Comparison of ENCODE assay signal across 1 cellular context in genomic region chr4:24584175-24584850, GRCh38.
A peak's percentile ranks its signal among the peaks of the same experiment; 100 is the strongest.
TF ChIP-seq lines count a peak whose summit lies in the region.

TSS of gene DHX15 (minus strand) at chr4:24584554. CDS start at chr4:24584393, 161 bp downstream.

TF ChIP-seq in HepG2, 621 proteins besides CTCF, POLR2A, EP300 and RAD21 (continued from another document and continues in another):
- TF ChIP-seq, protein P1, sequence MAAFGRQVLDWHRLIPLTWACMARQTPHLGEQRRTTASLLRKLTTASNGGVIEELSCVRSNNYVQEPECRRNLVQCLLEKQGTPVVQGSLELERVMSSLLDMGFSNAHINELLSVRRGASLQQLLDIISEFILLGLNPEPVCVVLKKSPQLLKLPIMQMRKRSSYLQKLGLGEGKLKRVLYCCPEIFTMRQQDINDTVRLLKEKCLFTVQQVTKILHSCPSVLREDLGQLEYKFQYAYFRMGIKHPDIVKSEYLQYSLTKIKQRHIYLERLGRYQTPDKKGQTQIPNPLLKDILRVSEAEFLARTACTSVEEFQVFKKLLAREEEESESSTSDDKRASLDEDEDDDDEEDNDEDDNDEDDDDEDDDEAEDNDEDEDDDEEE (CRISPR knock-in tag; IDR thresholded peaks at IDR 0.05), result no peak
- no peak for TF ChIP-seq CHD2 (IDR thresholded peaks at IDR 0.05; ENCODE audit: low read depth, low read length)
- no peak for TF ChIP-seq ZNF296 (CRISPR knock-in tag; conservative IDR thresholded peaks at IDR 0.05)
- TF ChIP-seq ZNF776 (CRISPR knock-in tag; IDR thresholded peaks at IDR 0.05), result peak; percentile 60; the same call in 1 of the 2 replicates
- TF ChIP-seq, protein P2, sequence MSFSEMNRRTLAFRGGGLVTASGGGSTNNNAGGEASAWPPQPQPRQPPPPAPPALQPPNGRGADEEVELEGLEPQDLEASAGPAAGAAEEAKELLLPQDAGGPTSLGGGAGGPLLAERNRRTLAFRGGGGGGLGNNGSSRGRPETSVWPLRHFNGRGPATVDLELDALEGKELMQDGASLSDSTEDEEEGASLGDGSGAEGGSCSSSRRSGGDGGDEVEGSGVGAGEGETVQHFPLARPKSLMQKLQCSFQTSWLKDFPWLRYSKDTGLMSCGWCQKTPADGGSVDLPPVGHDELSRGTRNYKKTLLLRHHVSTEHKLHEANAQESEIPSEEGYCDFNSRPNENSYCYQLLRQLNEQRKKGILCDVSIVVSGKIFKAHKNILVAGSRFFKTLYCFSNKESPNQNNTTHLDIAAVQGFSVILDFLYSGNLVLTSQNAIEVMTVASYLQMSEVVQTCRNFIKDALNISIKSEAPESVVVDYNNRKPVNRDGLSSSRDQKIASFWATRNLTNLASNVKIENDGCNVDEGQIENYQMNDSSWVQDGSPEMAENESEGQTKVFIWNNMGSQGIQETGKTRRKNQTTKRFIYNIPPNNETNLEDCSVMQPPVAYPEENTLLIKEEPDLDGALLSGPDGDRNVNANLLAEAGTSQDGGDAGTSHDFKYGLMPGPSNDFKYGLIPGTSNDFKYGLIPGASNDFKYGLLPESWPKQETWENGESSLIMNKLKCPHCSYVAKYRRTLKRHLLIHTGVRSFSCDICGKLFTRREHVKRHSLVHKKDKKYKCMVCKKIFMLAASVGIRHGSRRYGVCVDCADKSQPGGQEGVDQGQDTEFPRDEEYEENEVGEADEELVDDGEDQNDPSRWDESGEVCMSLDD (CRISPR knock-in tag; IDR thresholded peaks at IDR 0.05; ENCODE audit: borderline replicate concordance), result 0 out of 2 replicates have a peak, but pooled peaks have one; percentile 21
- TF ChIP-seq, protein P3, sequence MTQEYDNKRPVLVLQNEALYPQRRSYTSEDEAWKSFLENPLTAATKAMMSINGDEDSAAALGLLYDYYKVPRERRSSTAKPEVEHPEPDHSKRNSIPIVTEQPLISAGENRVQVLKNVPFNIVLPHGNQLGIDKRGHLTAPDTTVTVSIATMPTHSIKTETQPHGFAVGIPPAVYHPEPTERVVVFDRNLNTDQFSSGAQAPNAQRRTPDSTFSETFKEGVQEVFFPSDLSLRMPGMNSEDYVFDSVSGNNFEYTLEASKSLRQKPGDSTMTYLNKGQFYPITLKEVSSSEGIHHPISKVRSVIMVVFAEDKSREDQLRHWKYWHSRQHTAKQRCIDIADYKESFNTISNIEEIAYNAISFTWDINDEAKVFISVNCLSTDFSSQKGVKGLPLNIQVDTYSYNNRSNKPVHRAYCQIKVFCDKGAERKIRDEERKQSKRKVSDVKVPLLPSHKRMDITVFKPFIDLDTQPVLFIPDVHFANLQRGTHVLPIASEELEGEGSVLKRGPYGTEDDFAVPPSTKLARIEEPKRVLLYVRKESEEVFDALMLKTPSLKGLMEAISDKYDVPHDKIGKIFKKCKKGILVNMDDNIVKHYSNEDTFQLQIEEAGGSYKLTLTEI (CRISPR knock-in tag; conservative IDR thresholded peaks at IDR 0.05), result no peak
- TF ChIP-seq, protein P4, sequence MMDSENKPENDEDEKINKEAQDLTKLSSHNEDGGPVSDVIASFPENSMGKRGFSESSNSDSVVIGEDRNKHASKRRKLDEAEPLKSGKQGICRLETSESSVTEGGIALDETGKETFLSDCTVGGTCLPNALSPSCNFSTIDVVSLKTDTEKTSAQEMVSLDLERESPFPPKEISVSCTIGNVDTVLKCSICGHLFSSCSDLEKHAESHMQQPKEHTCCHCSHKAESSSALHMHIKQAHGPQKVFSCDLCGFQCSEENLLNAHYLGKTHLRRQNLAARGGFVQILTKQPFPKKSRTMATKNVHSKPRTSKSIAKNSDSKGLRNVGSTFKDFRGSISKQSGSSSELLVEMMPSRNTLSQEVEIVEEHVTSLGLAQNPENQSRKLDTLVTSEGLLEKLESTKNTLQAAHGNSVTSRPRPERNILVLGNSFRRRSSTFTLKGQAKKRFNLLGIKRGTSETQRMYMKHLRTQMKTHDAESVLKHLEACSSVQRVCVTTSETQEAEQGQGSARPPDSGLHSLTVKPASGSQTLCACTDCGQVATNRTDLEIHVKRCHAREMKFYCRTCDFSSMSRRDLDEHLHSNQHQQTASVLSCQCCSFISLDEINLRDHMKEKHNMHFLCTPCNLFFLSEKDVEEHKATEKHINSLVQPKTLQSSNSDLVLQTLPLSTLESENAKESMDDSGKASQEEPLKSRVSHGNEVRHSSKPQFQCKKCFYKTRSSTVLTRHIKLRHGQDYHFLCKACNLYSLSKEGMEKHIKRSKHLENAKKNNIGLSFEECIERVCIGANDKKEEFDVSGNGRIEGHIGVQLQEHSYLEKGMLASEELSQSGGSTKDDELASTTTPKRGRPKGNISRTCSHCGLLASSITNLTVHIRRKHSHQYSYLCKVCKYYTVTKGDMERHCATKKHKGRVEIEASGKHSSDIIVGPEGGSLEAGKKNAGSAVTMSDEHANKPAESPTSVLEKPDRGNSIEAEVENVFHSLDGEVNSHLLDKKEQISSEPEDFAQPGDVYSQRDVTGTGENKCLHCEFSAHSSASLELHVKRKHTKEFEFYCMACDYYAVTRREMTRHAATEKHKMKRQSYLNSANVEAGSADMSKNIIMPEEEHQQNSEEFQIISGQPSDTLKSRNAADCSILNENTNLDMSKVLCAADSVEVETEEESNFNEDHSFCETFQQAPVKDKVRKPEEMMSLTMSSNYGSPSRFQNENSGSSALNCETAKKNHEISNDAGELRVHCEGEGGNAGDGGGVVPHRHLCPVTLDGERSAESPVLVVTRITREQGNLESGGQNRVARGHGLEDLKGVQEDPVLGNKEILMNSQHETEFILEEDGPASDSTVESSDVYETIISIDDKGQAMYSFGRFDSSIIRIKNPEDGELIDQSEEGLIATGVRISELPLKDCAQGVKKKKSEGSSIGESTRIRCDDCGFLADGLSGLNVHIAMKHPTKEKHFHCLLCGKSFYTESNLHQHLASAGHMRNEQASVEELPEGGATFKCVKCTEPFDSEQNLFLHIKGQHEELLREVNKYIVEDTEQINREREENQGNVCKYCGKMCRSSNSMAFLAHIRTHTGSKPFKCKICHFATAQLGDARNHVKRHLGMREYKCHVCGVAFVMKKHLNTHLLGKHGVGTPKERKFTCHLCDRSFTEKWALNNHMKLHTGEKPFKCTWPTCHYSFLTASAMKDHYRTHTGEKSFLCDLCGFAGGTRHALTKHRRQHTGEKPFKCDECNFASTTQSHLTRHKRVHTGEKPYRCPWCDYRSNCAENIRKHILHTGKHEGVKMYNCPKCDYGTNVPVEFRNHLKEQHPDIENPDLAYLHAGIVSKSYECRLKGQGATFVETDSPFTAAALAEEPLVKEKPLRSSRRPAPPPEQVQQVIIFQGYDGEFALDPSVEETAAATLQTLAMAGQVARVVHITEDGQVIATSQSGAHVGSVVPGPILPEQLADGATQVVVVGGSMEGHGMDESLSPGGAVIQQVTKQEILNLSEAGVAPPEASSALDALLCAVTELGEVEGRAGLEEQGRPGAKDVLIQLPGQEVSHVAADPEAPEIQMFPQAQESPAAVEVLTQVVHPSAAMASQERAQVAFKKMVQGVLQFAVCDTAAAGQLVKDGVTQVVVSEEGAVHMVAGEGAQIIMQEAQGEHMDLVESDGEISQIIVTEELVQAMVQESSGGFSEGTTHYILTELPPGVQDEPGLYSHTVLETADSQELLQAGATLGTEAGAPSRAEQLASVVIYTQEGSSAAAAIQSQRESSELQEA (CRISPR knock-in tag; IDR thresholded peaks at IDR 0.05; ENCODE audit: not compliant biosample characterization), result peak; percentile 24
- TF ChIP-seq KDM4B (CRISPR knock-in tag; IDR thresholded peaks at IDR 0.05), result no peak
- TF ChIP-seq ZNF543 (CRISPR knock-in tag; IDR thresholded peaks at IDR 0.05), result 0 out of 2 replicates have a peak, but pooled peaks have one; percentile 16
- peak; percentile 73; the same call in 1 of the 2 replicates for TF ChIP-seq ZNF569 (CRISPR knock-in tag; IDR thresholded peaks at IDR 0.05; ENCODE audit: borderline replicate concordance)
- TF ChIP-seq TOE1 (CRISPR knock-in tag; IDR thresholded peaks at IDR 0.05), result no peak
- 0 out of 2 replicates have a peak, but pooled peaks have one; percentile 9 for TF ChIP-seq MEF2D (CRISPR knock-in tag; IDR thresholded peaks at IDR 0.05)
- 0 out of 2 replicates have a peak, but pooled peaks have one; percentile 64 for TF ChIP-seq ZNF747 (CRISPR knock-in tag; IDR thresholded peaks at IDR 0.05; ENCODE audit: borderline replicate concordance)
- TF ChIP-seq, protein P5, sequence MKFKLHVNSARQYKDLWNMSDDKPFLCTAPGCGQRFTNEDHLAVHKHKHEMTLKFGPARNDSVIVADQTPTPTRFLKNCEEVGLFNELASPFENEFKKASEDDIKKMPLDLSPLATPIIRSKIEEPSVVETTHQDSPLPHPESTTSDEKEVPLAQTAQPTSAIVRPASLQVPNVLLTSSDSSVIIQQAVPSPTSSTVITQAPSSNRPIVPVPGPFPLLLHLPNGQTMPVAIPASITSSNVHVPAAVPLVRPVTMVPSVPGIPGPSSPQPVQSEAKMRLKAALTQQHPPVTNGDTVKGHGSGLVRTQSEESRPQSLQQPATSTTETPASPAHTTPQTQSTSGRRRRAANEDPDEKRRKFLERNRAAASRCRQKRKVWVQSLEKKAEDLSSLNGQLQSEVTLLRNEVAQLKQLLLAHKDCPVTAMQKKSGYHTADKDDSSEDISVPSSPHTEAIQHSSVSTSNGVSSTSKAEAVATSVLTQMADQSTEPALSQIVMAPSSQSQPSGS (CRISPR knock-in tag; IDR thresholded peaks at IDR 0.05), result no peak
- no peak for TF ChIP-seq ZNF354B (CRISPR knock-in tag; IDR thresholded peaks at IDR 0.05)
- peak; percentile 33; the same call in 1 of the 2 replicates for TF ChIP-seq REL (CRISPR knock-in tag; conservative IDR thresholded peaks at IDR 0.05)
- TF ChIP-seq, protein P6, sequence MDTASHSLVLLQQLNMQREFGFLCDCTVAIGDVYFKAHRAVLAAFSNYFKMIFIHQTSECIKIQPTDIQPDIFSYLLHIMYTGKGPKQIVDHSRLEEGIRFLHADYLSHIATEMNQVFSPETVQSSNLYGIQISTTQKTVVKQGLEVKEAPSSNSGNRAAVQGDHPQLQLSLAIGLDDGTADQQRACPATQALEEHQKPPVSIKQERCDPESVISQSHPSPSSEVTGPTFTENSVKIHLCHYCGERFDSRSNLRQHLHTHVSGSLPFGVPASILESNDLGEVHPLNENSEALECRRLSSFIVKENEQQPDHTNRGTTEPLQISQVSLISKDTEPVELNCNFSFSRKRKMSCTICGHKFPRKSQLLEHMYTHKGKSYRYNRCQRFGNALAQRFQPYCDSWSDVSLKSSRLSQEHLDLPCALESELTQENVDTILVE (CRISPR knock-in tag; IDR thresholded peaks at IDR 0.05), result peak; percentile 72
- no peak for TF ChIP-seq ZNF550 (CRISPR knock-in tag; IDR thresholded peaks at IDR 0.05; ENCODE audit: borderline replicate concordance)
- TF ChIP-seq TCF7L2 (IDR thresholded peaks at IDR 0.05; ENCODE audit: low read depth, low read length), result no peak
- peak; percentile 84 for TF ChIP-seq ZNF670 (CRISPR knock-in tag; IDR thresholded peaks at IDR 0.05; ENCODE audit: borderline replicate concordance)
- TF ChIP-seq PTBP1 (IDR thresholded peaks at IDR 0.05; ENCODE audit: low read depth, low read length, poor library complexity, severe bottlenecking), result no peak
- TF ChIP-seq, protein P7, sequence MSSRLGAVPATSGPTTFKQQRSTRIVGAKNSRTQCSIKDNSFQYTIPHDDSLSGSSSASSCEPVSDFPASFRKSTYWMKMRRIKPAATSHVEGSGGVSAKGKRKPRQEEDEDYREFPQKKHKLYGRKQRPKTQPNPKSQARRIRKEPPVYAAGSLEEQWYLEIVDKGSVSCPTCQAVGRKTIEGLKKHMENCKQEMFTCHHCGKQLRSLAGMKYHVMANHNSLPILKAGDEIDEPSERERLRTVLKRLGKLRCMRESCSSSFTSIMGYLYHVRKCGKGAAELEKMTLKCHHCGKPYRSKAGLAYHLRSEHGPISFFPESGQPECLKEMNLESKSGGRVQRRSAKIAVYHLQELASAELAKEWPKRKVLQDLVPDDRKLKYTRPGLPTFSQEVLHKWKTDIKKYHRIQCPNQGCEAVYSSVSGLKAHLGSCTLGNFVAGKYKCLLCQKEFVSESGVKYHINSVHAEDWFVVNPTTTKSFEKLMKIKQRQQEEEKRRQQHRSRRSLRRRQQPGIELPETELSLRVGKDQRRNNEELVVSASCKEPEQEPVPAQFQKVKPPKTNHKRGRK (CRISPR knock-in tag; IDR thresholded peaks at IDR 0.05), result no peak
- TF ChIP-seq ZNF317 (CRISPR knock-in tag; IDR thresholded peaks at IDR 0.05), result no peak
- TF ChIP-seq ZNF44 (CRISPR knock-in tag; IDR thresholded peaks at IDR 0.05), result no peak
- no peak; the same call in 1 of the 2 replicates for TF ChIP-seq KLF11 (CRISPR knock-in tag; IDR thresholded peaks at IDR 0.05)
- no peak for TF ChIP-seq NR2F6 (IDR thresholded peaks at IDR 0.05)
- TF ChIP-seq NR2F6 (CRISPR knock-in tag; IDR thresholded peaks at IDR 0.05), result 0 out of 2 replicates have a peak, but pooled peaks have one; percentile 12
- no peak for TF ChIP-seq TBX3 (IDR thresholded peaks at IDR 0.05; ENCODE audit: borderline replicate concordance)
- peak; percentile 86 for TF ChIP-seq AGO2 (optimal IDR thresholded peaks at IDR 0.05; ENCODE audit: low read depth, low read length)
- no peak for TF ChIP-seq POLR2AphosphoS2 (IDR thresholded peaks at IDR 0.05; ENCODE audit: low read depth, low read length)
- 0 out of 2 replicates have a peak, but pooled peaks have one; percentile 25 for TF ChIP-seq SOX5 (CRISPR knock-in tag; IDR thresholded peaks at IDR 0.05; ENCODE audit: borderline replicate concordance)
- peak; percentile 78; the same call in 1 of the 2 replicates for TF ChIP-seq ERF (CRISPR knock-in tag; IDR thresholded peaks at IDR 0.05)
- no peak for TF ChIP-seq ZNF276 (CRISPR knock-in tag; IDR thresholded peaks at IDR 0.05; ENCODE audit: low read depth)
- TF ChIP-seq, protein P8, sequence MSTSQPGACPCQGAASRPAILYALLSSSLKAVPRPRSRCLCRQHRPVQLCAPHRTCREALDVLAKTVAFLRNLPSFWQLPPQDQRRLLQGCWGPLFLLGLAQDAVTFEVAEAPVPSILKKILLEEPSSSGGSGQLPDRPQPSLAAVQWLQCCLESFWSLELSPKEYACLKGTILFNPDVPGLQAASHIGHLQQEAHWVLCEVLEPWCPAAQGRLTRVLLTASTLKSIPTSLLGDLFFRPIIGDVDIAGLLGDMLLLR (CRISPR knock-in tag; IDR thresholded peaks at IDR 0.05), result no peak
- peak; percentile 82 for TF ChIP-seq ZFY (CRISPR knock-in tag; IDR thresholded peaks at IDR 0.05)
- no peak for TF ChIP-seq RARG (CRISPR knock-in tag; IDR thresholded peaks at IDR 0.05; ENCODE audit: low read depth)
- TF ChIP-seq HOXA7 (CRISPR knock-in tag; IDR thresholded peaks at IDR 0.05), result no peak
- TF ChIP-seq ZBTB43 (CRISPR knock-in tag; conservative IDR thresholded peaks at IDR 0.05), result peak; percentile 54; the same call in 1 of the 2 replicates
